ENCODE assay signal across 8 cellular contexts in the genomic region with DNA sequence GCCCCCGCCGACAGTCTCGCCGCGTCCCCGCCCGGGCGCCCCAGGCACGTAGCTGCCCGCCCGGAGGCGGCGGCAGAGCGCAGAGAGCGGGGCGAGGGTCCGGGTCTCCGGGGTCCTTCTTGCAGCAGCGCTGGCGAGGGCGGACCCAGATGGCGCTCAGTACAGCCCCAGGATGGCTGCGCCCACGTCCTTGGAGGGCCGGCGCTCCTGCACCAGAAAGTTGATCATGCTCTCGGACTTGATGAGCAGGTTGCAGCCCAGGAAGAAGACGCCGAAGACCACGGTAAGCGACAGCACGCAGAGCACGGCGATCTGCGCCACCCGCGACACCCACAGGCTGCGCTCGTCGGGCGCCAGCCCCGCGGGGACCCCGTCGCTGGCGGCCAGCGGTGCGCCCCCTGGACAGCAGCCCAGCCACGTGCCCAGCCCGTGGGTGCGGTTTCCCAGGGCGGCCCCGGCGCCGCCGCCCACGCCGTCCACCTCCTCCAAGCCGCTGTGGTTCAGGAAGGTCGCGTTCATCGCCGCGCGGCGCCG. TPM values are rescaled to one million over a fixed set of nuclear protein-coding genes. Genes with fewer than 3 reads are reported as not detected.
DNase-seq lines count a peak whose midpoint lies in the region; ATAC-seq lines count a peak whose summit lies in the region.

No MANE protein-coding gene starts in this region.

- peak; percentile 53 for ATAC-seq in stimulated activated effector memory CD8-positive, alpha-beta T cell treated with anti-CD3 and anti-CD28 coated beads, Interleukin-12 subunit alpha, Interleukin-12 subunit beta, amount 100 ng/mL, for 72 hours
- ATAC-seq in HG02970 (IDR thresholded peaks at IDR 0.05; ENCODE audit: low FRiP score, unreplicated experiment): no peak

- no peaks in the 10 kb centered on the region for H3K9me3 Mint-ChIP-seq in activated CD4-positive, alpha-beta T cell treated with anti-CD3 and anti-CD28 coated beads, Interleukin-2, amount 10 ng/mL, durations not matched to agents 7 days and 5 days
- H3K9me3 Mint-ChIP-seq in activated naive CD4-positive, alpha-beta T cell treated with anti-CD3 and anti-CD28 coated beads, Interleukin-2, amount 50 U/mL, for 24 hours: no peaks in the 10 kb centered on the region
- H3K9me3 Mint-ChIP-seq in stimulated activated effector memory CD8-positive, alpha-beta T cell treated with anti-CD3 and anti-CD28 coated beads, Interleukin-12 subunit alpha, Interleukin-12 subunit beta, amount 100 ng/mL, for 72 hours: no peaks in the 10 kb centered on the region

- peaks cover 43% of the 10 kb centered on the region for H3K27me3 Mint-ChIP-seq in activated CD4-positive, alpha-beta T cell treated with anti-CD3 and anti-CD28 coated beads, Interleukin-2, amount 10 ng/mL, durations not matched to agents 7 days and 5 days
- H3K27me3 Mint-ChIP-seq in activated naive CD4-positive, alpha-beta T cell treated with anti-CD3 and anti-CD28 coated beads, Interleukin-2, amount 50 U/mL, for 24 hours: peaks cover 30% of the 10 kb centered on the region

- POLR2A ChIA-PET in activated CD4-positive, alpha-beta T cell treated with anti-CD3 and anti-CD28 coated beads, Interleukin-2, amount 10 ng/mL, durations not matched to agents 7 days and 5 days (lab: Charles Lee): no interaction called here

- CTCF ChIA-PET in activated CD4-positive, alpha-beta T cell treated with anti-CD3 and anti-CD28 coated beads, Interleukin-2, amount 10 ng/mL, durations not matched to agents 7 days and 5 days (lab: Charles Lee): no interaction called here

- peak overlapping the region; percentile 79 for H3K4me3 ChIP-seq in iPS-15b (ENCODE audit: low read depth, low read length)

- H3K4me3 Mint-ChIP-seq in activated CD4-positive, alpha-beta T cell treated with anti-CD3 and anti-CD28 coated beads, Interleukin-2, amount 10 ng/mL, durations not matched to agents 7 days and 5 days: peak overlapping the region; percentile 27
- H3K4me3 Mint-ChIP-seq in activated naive CD4-positive, alpha-beta T cell treated with anti-CD3 and anti-CD28 coated beads, Interleukin-2, amount 50 U/mL, for 24 hours: peak overlapping the region; percentile 42
- H3K4me3 Mint-ChIP-seq in stimulated activated effector memory CD8-positive, alpha-beta T cell treated with anti-CD3 and anti-CD28 coated beads, Interleukin-12 subunit alpha, Interleukin-12 subunit beta, amount 100 ng/mL, for 72 hours: peak overlapping the region; percentile 70

- H3K9ac ChIP-seq in iPS-15b (ENCODE audit: low read depth, low read length): no peak overlapping the region

- H3K27ac Mint-ChIP-seq in activated CD4-positive, alpha-beta T cell treated with anti-CD3 and anti-CD28 coated beads, Interleukin-2, amount 10 ng/mL, durations not matched to agents 7 days and 5 days: no peak overlapping the region
- H3K27ac Mint-ChIP-seq in activated naive CD4-positive, alpha-beta T cell treated with anti-CD3 and anti-CD28 coated beads, Interleukin-2, amount 50 U/mL, for 24 hours: no peak overlapping the region
- no peak overlapping the region for H3K27ac Mint-ChIP-seq in stimulated activated effector memory CD8-positive, alpha-beta T cell treated with anti-CD3 and anti-CD28 coated beads, Interleukin-12 subunit alpha, Interleukin-12 subunit beta, amount 100 ng/mL, for 72 hours

- H3K36me3 Mint-ChIP-seq in activated CD4-positive, alpha-beta T cell treated with anti-CD3 and anti-CD28 coated beads, Interleukin-2, amount 10 ng/mL, durations not matched to agents 7 days and 5 days (ENCODE audit: low read depth): no peaks in the 10 kb centered on the region
- H3K36me3 Mint-ChIP-seq in activated naive CD4-positive, alpha-beta T cell treated with anti-CD3 and anti-CD28 coated beads, Interleukin-2, amount 50 U/mL, for 24 hours: peaks cover 8% of the 10 kb centered on the region
- H3K36me3 Mint-ChIP-seq in stimulated activated effector memory CD8-positive, alpha-beta T cell treated with anti-CD3 and anti-CD28 coated beads, Interleukin-12 subunit alpha, Interleukin-12 subunit beta, amount 100 ng/mL, for 72 hours: peaks cover 6% of the 10 kb centered on the region

- peaks cover 18% of the 10 kb centered on the region for H3K4me1 ChIP-seq in iPS-15b (ENCODE audit: control insufficient read depth, insufficient read depth, low read length)

- peaks cover 10% of the 10 kb centered on the region for H3K4me1 Mint-ChIP-seq in activated CD4-positive, alpha-beta T cell treated with anti-CD3 and anti-CD28 coated beads, Interleukin-2, amount 10 ng/mL, durations not matched to agents 7 days and 5 days
- H3K4me1 Mint-ChIP-seq in activated naive CD4-positive, alpha-beta T cell treated with anti-CD3 and anti-CD28 coated beads, Interleukin-2, amount 50 U/mL, for 24 hours: peaks cover 16% of the 10 kb centered on the region
- H3K4me1 Mint-ChIP-seq in stimulated activated effector memory CD8-positive, alpha-beta T cell treated with anti-CD3 and anti-CD28 coated beads, Interleukin-12 subunit alpha, Interleukin-12 subunit beta, amount 100 ng/mL, for 72 hours: peaks cover 9% of the 10 kb centered on the region

- no peaks in the 10 kb centered on the region for H3K9me3 ChIP-seq in iPS-15b (ENCODE audit: control insufficient read depth, insufficient read depth, low read length)

- H3K36me3 ChIP-seq in iPS-15b (ENCODE audit: control insufficient read depth, insufficient read depth, low read length): peaks cover 3% of the 10 kb centered on the region

- H3K27me3 ChIP-seq in iPS-15b (ENCODE audit: control insufficient read depth, insufficient read depth, low read length): peaks cover 23% of the 10 kb centered on the region

- no peak for DNase-seq in activated CD4-positive, alpha-beta T cell treated with anti-CD3 and anti-CD28 coated beads, Interleukin-2, amount 10 ng/mL, durations not matched to agents 7 days and 5 days
- DNase-seq in activated CD4-positive, alpha-beta T cell treated with anti-CD3 and anti-CD28 coated beads, Interleukin-2, amount 50 U/mL, for 4 hours: no peak
- no peak for DNase-seq in stimulated activated effector memory CD8-positive, alpha-beta T cell treated with anti-CD3 and anti-CD28 coated beads, Interleukin-12 subunit alpha, Interleukin-12 subunit beta, amount 100 ng/mL, for 72 hours (ENCODE audit: low spot score in 2 of 2)
- DNase-seq in NCI-H2081 treated with DMSO at 0.1 percent for 48 hours (lab: John Stamatoyannopoulos, UW) (no peak), Kasumi-1 (lab: John Stamatoyannopoulos, UW) (no peak)

RNA-seq across cellular contexts. Expression of a gene that starts 0.5 kb away (rescaled TPM):
- total RNA-seq in activated CD4-positive, alpha-beta T cell treated with anti-CD3 and anti-CD28 coated beads, Interleukin-2, amount 10 ng/mL, durations not matched to agents 7 days and 5 days: not detected

RNA-seq across cellular contexts. Expression of a gene that starts 55.6 kb away (rescaled TPM):
- 10 to 100 TPM; 56.5 to 56.7 TPM for total RNA-seq in activated CD4-positive, alpha-beta T cell treated with anti-CD3 and anti-CD28 coated beads, Interleukin-2, amount 10 ng/mL, durations not matched to agents 7 days and 5 days
